In the genomic region with DNA sequence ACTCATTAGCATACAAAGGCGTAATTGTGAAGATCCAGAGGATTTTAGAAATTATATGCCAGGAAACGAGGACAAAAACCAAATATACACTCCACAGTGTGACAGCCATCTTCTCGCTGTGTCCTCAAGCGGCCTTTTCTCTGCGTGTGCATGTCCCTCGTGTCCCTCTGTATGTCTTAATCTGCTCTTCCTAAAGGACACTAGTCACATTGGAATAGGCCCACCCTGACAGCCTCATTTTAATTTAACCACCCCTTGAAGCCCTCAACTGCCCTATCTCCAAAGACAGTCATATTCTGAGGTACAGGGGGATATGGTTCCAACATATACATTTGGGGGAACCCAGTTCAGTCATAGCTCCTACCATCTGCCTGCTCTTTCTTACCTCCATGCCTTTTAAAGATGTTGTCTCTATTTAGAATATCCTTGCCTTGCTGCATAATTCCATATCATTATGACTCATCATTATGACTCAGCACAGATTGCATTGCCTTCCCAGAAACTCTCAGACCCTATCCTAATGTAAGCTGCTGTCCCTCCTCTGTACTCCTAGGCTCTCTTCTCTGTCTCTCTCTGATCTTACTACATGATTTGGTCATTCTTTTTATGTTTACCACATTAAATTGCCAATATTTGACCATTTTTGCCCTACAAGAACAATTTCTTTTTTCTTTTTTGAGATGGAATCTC, we compare ENCODE assay signal across 1 cellular context.
TF ChIP-seq lines count a peak whose summit lies in the region.

No MANE protein-coding gene starts in this region.

TF ChIP-seq in IMR-90, 13 proteins besides CTCF, POLR2A, EP300 and RAD21 (continued from another document):
- TF ChIP-seq, protein P1, sequence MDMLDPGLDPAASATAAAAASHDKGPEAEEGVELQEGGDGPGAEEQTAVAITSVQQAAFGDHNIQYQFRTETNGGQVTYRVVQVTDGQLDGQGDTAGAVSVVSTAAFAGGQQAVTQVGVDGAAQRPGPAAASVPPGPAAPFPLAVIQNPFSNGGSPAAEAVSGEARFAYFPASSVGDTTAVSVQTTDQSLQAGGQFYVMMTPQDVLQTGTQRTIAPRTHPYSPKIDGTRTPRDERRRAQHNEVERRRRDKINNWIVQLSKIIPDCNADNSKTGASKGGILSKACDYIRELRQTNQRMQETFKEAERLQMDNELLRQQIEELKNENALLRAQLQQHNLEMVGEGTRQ (IDR thresholded peaks at IDR 0.05; ENCODE audit: low read depth, low read length): no peak
- TF ChIP-seq RFX5 (IDR thresholded peaks at IDR 0.05; ENCODE audit: low read depth, low read length) (no peak), NFE2L2 (IDR thresholded peaks at IDR 0.05; ENCODE audit: low read depth, low read length) (peak; percentile 98), CHD1 (IDR thresholded peaks at IDR 0.05; ENCODE audit: low read depth, low read length) (no peak), CEBPB (IDR thresholded peaks at IDR 0.05; ENCODE audit: low read depth, low read length) (peak; percentile 93), FOS (IDR thresholded peaks at IDR 0.05; ENCODE audit: low read depth, low read length) (peak; percentile 100)
TF ChIP-seq in IMR-90: peak in this region for 5.
